In the genomic region with DNA sequence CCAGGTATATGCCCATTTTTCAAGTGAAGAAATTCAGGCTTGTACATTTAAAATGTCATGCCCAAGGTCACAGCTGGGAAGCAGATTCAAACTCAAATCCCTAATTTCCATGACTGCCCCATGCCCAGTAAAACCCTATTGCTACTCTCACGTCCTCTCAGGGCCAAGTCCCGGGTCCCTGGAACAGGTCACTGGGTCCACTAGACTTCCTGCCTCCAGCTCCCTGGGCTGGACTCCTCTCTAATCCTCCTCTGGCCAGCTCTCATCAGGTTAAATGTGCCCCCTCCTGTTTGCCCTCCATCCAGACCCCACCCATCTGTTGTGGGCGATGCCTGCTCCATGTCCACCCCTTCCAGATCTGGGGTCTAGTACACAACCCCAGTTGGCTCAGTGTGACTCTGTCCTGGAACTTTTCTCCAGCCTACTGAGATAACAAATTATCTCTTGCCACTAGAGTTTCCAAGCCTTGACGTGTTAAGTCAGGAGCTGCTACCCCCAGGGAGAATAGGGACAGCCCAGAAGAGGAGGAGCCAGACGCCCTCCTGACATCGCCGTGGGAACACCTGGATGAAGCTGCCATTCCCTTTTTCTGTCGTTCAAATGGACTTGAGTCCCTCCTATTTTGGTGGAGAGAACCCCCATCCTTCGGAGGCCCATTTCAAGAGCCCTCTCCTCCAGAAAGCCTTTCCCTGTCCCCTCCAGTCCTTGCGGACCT, we compare ENCODE assay signal across 1 cellular context.
TF ChIP-seq lines count a peak whose summit lies in the region.

No MANE protein-coding gene starts in this region.

TF ChIP-seq in WTC11, 78 proteins besides CTCF, POLR2A, EP300 and RAD21:
- TF ChIP-seq ETV6 (CRISPR knock-in tag; IDR thresholded peaks at IDR 0.05) (no peak), MYBL2 (CRISPR knock-in tag; IDR thresholded peaks at IDR 0.05) (no peak), SP1 (CRISPR knock-in tag; conservative IDR thresholded peaks at IDR 0.05) (no peak), IRF2 (CRISPR knock-in tag; IDR thresholded peaks at IDR 0.05; ENCODE audit: borderline replicate concordance, low read depth) (no peak), ZNF396 (CRISPR knock-in tag; IDR thresholded peaks at IDR 0.05; ENCODE audit: borderline replicate concordance) (no peak), ARID4B (CRISPR knock-in tag; IDR thresholded peaks at IDR 0.05; ENCODE audit: borderline replicate concordance) (no peak), ATF6 (CRISPR knock-in tag; IDR thresholded peaks at IDR 0.05) (no peak), TP53 (CRISPR knock-in tag; IDR thresholded peaks at IDR 0.05) (no peak), ZNF425 (CRISPR knock-in tag; conservative IDR thresholded peaks at IDR 0.05) (no peak), ZNF671 (CRISPR knock-in tag; IDR thresholded peaks at IDR 0.05) (no peak), TEAD1 (CRISPR knock-in tag; IDR thresholded peaks at IDR 0.05) (no peak)
- TF ChIP-seq, protein P1, sequence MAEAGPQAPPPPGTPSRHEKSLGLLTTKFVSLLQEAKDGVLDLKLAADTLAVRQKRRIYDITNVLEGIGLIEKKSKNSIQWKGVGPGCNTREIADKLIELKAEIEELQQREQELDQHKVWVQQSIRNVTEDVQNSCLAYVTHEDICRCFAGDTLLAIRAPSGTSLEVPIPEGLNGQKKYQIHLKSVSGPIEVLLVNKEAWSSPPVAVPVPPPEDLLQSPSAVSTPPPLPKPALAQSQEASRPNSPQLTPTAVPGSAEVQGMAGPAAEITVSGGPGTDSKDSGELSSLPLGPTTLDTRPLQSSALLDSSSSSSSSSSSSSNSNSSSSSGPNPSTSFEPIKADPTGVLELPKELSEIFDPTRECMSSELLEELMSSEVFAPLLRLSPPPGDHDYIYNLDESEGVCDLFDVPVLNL (CRISPR knock-in tag; IDR thresholded peaks at IDR 0.05; ENCODE audit: borderline replicate concordance, low read depth): no peak
